25 cellular contexts compared by ENCODE assay signal in genomic region chr3:119893769-119894168, GRCh38.
"Had no signal": no experiment of that assay in that cellular context is flagged by ENCODE, and none has a peak within 500 bp of the region (broad histone marks: within the 10 kb centered on the region; RNA-seq: fewer than 3 reads in every experiment).

No MANE protein-coding gene starts in this region.

- H3K27me3 Mint-ChIP-seq: activated naive CD8-positive, alpha-beta T cell treated with anti-CD3 and anti-CD28 coated beads, Interleukin-2, amount 10 ng/mL, durations not matched to agents 7 days and 5 days had no signal

- H3K9ac ChIP-seq: KMS-11 had no signal

- H3K4me2 ChIP-seq: KMS-11 had no signal

- H3K27ac ChIP-seq: adrenal gland, KMS-11, SJSA1 had no signal

- DNase-seq: activated CD4-positive, alpha-beta T cell treated with anti-CD3 and anti-CD28 coated beads for 48 hours; activated CD4-positive, alpha-beta T cell treated with anti-CD3 and anti-CD28 coated beads, Interleukin-2, amount 50 U/mL, for 4 hours; activated gamma-delta T cell; activated naive CD4-positive, alpha-beta T cell treated with anti-CD3 and anti-CD28 coated beads for 36 hours; activated naive CD8-positive, alpha-beta T cell treated with anti-CD3 and anti-CD28 coated beads, Interleukin-2, amount 10 ng/mL, durations not matched to agents 7 days and 5 days; adrenal gland; anterior cingulate cortex; cerebellar nuclear complex; MG63; NCI-H1092 treated with DMSO at 0.1 percent for 48 hours; NCI-H1417 treated with DMSO at 0.1 percent for 48 hours; NCI-H1694; NCI-H2029; NCI-H2107; NCI-H2171 treated with DMSO at 0.1 percent for 48 hours; NCI-H226; NCI-H526; NCI-H774; SHP77; SW 1271 had no signal

- ATAC-seq: activated CD4-positive, CD25-positive, alpha-beta regulatory T cell treated with anti-CD3 and anti-CD28 coated beads, Interleukin-2, amount 50 U/mL, for 24 hours; SK-N-SH treated with all-trans-retinoic acid at 6 μM for 48 hours had no signal

- H3K27ac Mint-ChIP-seq: activated naive CD4-positive, alpha-beta T cell treated with anti-CD3 and anti-CD28 coated beads for 36 hours; activated naive CD8-positive, alpha-beta T cell treated with anti-CD3 and anti-CD28 coated beads, Interleukin-2, amount 10 ng/mL, durations not matched to agents 7 days and 5 days had no signal

- FAIRE-seq: RCC 7860 had no signal

- H3K4me1 ChIP-seq: SJSA1 had no signal

- H3K36me3 ChIP-seq: adrenal gland had no signal

- H3K4me3 Mint-ChIP-seq: activated naive CD4-positive, alpha-beta T cell treated with anti-CD3 and anti-CD28 coated beads for 36 hours; activated naive CD8-positive, alpha-beta T cell treated with anti-CD3 and anti-CD28 coated beads, Interleukin-2, amount 10 ng/mL, durations not matched to agents 7 days and 5 days had no signal

- H3K27me3 ChIP-seq: adrenal gland, MG63, SJSA1 had no signal

- H3K9me3 ChIP-seq: adrenal gland, SJSA1 had no signal

- H3K4me3 ChIP-seq: adrenal gland, MG63, SJSA1 had no signal
